ENCODE assay signal across 20 cellular contexts in genomic region chr9:76599970-76600369, GRCh38.
"Had no signal": no experiment of that assay in that cellular context is flagged by ENCODE, and none has a peak within 500 bp of the region (broad histone marks: within the 10 kb centered on the region; RNA-seq: fewer than 3 reads in every experiment).

No MANE protein-coding gene starts in this region.

- H3K9me3 ChIP-seq: breast epithelium, gastrocnemius medialis, tibial nerve, uterus had no signal

- H3K4me1 Mint-ChIP-seq: activated naive CD4-positive, alpha-beta T cell treated with anti-CD3 and anti-CD28 coated beads, Interleukin-2, amount 50 U/mL, for 24 hours had no signal

- H3K4me3 ChIP-seq: breast epithelium, gastrocnemius medialis, left ventricle myocardium inferior, tibial nerve, uterus had no signal

- H3K4me3 Mint-ChIP-seq: activated CD4-positive, alpha-beta T cell treated with anti-CD3 and anti-CD28 coated beads for 36 hours; activated naive CD4-positive, alpha-beta T cell treated with anti-CD3 and anti-CD28 coated beads, Interleukin-2, amount 50 U/mL, for 24 hours; WTC11 had no signal

- H3K27ac Mint-ChIP-seq: activated CD4-positive, alpha-beta T cell treated with anti-CD3 and anti-CD28 coated beads for 36 hours; activated naive CD4-positive, alpha-beta T cell treated with anti-CD3 and anti-CD28 coated beads, Interleukin-2, amount 50 U/mL, for 24 hours; WTC11 had no signal

- H3K36me3 Mint-ChIP-seq: activated naive CD4-positive, alpha-beta T cell treated with anti-CD3 and anti-CD28 coated beads, Interleukin-2, amount 50 U/mL, for 24 hours; WTC11 had no signal

- H3K9me3 Mint-ChIP-seq: activated naive CD4-positive, alpha-beta T cell treated with anti-CD3 and anti-CD28 coated beads, Interleukin-2, amount 50 U/mL, for 24 hours; WTC11 had no signal

- H3K4me1 ChIP-seq: breast epithelium, gastrocnemius medialis, left ventricle myocardium inferior, tibial nerve, uterus had no signal

- DNase-seq: activated CD4-positive, alpha-beta T cell treated with anti-CD3 and anti-CD28 coated beads for 36 hours; activated CD4-positive, alpha-beta T cell treated with anti-CD3 and anti-CD28 coated beads, Interleukin-2, amount 50 U/mL, for 48 hours; activated gamma-delta T cell; effector CD4-positive, alpha-beta T cell; gastrocnemius medialis; head of caudate nucleus; left ventricle myocardium inferior; mammary epithelial cell; midbrain; occipital lobe; stimulated activated CD4-positive, alpha-beta T cell treated with anti-CD3 and anti-CD28 coated beads, Interleukin-12 subunit alpha, Interleukin-12 subunit beta, amount 100 ng/mL, for 4 hours; stimulated activated CD4-positive, alpha-beta T cell treated with anti-CD3 and anti-CD28 coated beads, Interleukin-1b, Interleukin-23, amount 100 ng/mL, for 48 hours; stimulated activated CD8-positive, alpha-beta memory T cell treated with anti-CD3 and anti-CD28 coated beads, Interleukin-4, amount 100 ng/mL, for 48 hours; stimulated activated naive CD4-positive, alpha-beta T cell; substantia nigra; uterus had no signal

- H3K36me3 ChIP-seq: breast epithelium, gastrocnemius medialis, left ventricle myocardium inferior, tibial nerve, uterus had no signal

- H3K27me3 ChIP-seq: breast epithelium, gastrocnemius medialis, tibial nerve, uterus had no signal

- H3K27ac ChIP-seq: breast epithelium, gastrocnemius medialis, left ventricle myocardium inferior, tibial nerve had no signal
